Comparison of ENCODE assay signal across 20 cellular contexts in the genomic region with DNA sequence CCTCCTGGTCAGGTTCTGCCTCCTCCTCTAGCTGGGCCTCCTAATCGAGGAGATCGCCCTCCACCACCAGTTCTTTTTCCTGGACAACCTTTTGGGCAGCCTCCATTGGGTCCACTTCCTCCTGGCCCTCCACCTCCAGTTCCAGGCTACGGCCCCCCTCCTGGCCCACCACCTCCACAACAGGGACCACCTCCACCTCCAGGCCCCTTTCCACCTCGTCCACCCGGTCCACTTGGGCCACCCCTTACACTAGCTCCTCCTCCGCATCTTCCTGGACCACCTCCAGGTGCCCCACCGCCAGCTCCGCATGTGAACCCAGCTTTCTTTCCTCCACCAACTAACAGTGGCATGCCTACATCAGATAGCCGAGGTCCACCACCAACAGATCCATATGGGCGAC.
"Had no signal": no experiment of that assay in that cellular context is flagged by ENCODE, and none has a peak within 500 bp of the region (broad histone marks: within the 10 kb centered on the region; RNA-seq: fewer than 3 reads in every experiment).

No MANE protein-coding gene starts in this region.

- DNase-seq: activated B cell treated with CpG ODN at 0.5 μM for 24 hours; activated CD4-positive, alpha-beta T cell treated with anti-CD3 and anti-CD28 coated beads, Interleukin-2, amount 10 ng/mL, durations not matched to agents 7 days and 5 days; activated naive CD4-positive, alpha-beta T cell treated with anti-CD3 and anti-CD28 coated beads, Interleukin-2, amount 10 ng/mL, durations not matched to agents 7 days and 5 days; colonic mucosa; esophagus squamous epithelium; hypothalamus; kidney; left lung; mammary epithelial cell; mucosa of descending colon; naive thymus-derived CD4-positive, alpha-beta T cell; stimulated activated CD4-positive, alpha-beta T cell treated with anti-CD3 and anti-CD28 coated beads, Interleukin-4, amount 100 ng/mL, for 4 hours; stimulated activated CD8-positive, alpha-beta memory T cell treated with anti-CD3 and anti-CD28 coated beads, Interleukin-4, amount 100 ng/mL, for 48 hours; stomach; T-helper 1 cell; testis had no signal

- H3K4me3 Mint-ChIP-seq: activated B cell treated with CpG ODN at 0.5 μM for 24 hours; activated CD4-positive, alpha-beta T cell treated with anti-CD3 and anti-CD28 coated beads, Interleukin-2, amount 10 ng/mL, durations not matched to agents 7 days and 5 days; activated naive CD4-positive, alpha-beta T cell treated with anti-CD3 and anti-CD28 coated beads, Interleukin-2, amount 10 ng/mL, durations not matched to agents 7 days and 5 days; naive thymus-derived CD4-positive, alpha-beta T cell had no signal

- H3K4me3 ChIP-seq: cardiac muscle cell, colonic mucosa, esophagus squamous epithelium, left lung, mucosa of descending colon, right atrium auricular region, skin epidermis, stomach, testis had no signal

- H3K4me1 ChIP-seq: colonic mucosa, esophagus squamous epithelium, right atrium auricular region, testis had no signal

- H3K27me3 ChIP-seq: cardiac muscle cell, colonic mucosa, esophagus squamous epithelium, left lung, right atrium auricular region, stomach, testis had no signal

- ATAC-seq: left lung; mucosa of descending colon; naive thymus-derived CD4-positive, alpha-beta T cell; SK-N-SH treated with all-trans-retinoic acid at 6 μM for 48 hours had no signal

- H3K27ac Mint-ChIP-seq: activated B cell treated with CpG ODN at 0.5 μM for 24 hours; activated CD4-positive, alpha-beta T cell treated with anti-CD3 and anti-CD28 coated beads, Interleukin-2, amount 10 ng/mL, durations not matched to agents 7 days and 5 days; activated naive CD4-positive, alpha-beta T cell treated with anti-CD3 and anti-CD28 coated beads, Interleukin-2, amount 10 ng/mL, durations not matched to agents 7 days and 5 days had no signal

- H3K27ac ChIP-seq: cardiac muscle cell, colonic mucosa, esophagus squamous epithelium, left lung, right atrium auricular region, skin epidermis, stomach, testis had no signal

- H3K9me3 Mint-ChIP-seq: activated B cell treated with CpG ODN at 0.5 μM for 24 hours; activated CD4-positive, alpha-beta T cell treated with anti-CD3 and anti-CD28 coated beads, Interleukin-2, amount 10 ng/mL, durations not matched to agents 7 days and 5 days; activated naive CD4-positive, alpha-beta T cell treated with anti-CD3 and anti-CD28 coated beads, Interleukin-2, amount 10 ng/mL, durations not matched to agents 7 days and 5 days; naive thymus-derived CD4-positive, alpha-beta T cell had no signal

- H3K9me3 ChIP-seq: colonic mucosa, esophagus squamous epithelium, left lung, mucosa of descending colon, right atrium auricular region, stomach, testis had no signal

- H3K27me3 Mint-ChIP-seq: activated B cell treated with CpG ODN at 0.5 μM for 24 hours; activated CD4-positive, alpha-beta T cell treated with anti-CD3 and anti-CD28 coated beads, Interleukin-2, amount 10 ng/mL, durations not matched to agents 7 days and 5 days; activated naive CD4-positive, alpha-beta T cell treated with anti-CD3 and anti-CD28 coated beads, Interleukin-2, amount 10 ng/mL, durations not matched to agents 7 days and 5 days; naive thymus-derived CD4-positive, alpha-beta T cell had no signal
